Comparison of ENCODE assay signal across 19 cellular contexts in genomic region chr7:64498270-64498669, GRCh38.
DNase-seq lines count a peak whose midpoint lies in the region; ATAC-seq and TF ChIP-seq lines count a peak whose summit lies in the region.
"Had no signal": no experiment of that assay in that cellular context is flagged by ENCODE, and none has a peak within 500 bp of the region (broad histone marks: within the 10 kb centered on the region; RNA-seq: fewer than 3 reads in every experiment).

No MANE protein-coding gene starts in this region.

- H3K4me1 ChIP-seq in PC-3 (ENCODE audit: insufficient read depth, low read length) (no peaks in the 10 kb centered on the region), prostate gland (replicated peaks) (no peaks in the 10 kb centered on the region)
- no peaks in the 10 kb centered on the region for H3K4me1 ChIP-seq in naive thymus-derived CD4-positive, alpha-beta T cell (ENCODE audit: control insufficient read depth in 2 of 2, insufficient read depth in 2 of 2, low read length in 2 of 2)
- H3K4me1 ChIP-seq: BE2C, BLaER1, Caco-2 had no signal

- H3K9me2 ChIP-seq in PC-3 (replicated peaks; ENCODE audit: low read length), result no peaks in the 10 kb centered on the region

- no peaks in the 10 kb centered on the region for H3K36me3 ChIP-seq in PC-3 (ENCODE audit: low read depth, low read length)
- no peaks in the 10 kb centered on the region for H3K36me3 ChIP-seq in prostate gland
- H3K36me3 ChIP-seq in naive thymus-derived CD4-positive, alpha-beta T cell (ENCODE audit: control insufficient read depth in 2 of 3, insufficient read depth in 3 of 3, low read length in 3 of 3), result no peaks in the 10 kb centered on the region
- H3K36me3 ChIP-seq: BE2C had no signal

- WGBS in prostate gland, result 39% methylated on average over 1 of the region's 1 CpG

- H3K4me1 Mint-ChIP-seq in MCF 10A (ENCODE audit: insufficient read depth, unreplicated experiment), result no peaks in the 10 kb centered on the region
- H3K4me1 Mint-ChIP-seq in naive thymus-derived CD4-positive, alpha-beta T cell, result no peaks in the 10 kb centered on the region

- H3F3A ChIP-seq in PC-3 (ENCODE audit: low read length, unreplicated experiment), result no peaks in the 10 kb centered on the region

- H3K4me3 ChIP-seq in LNCaP clone FGC (ENCODE audit: low read depth, low read length) (no peak overlapping the region), PC-3 (ENCODE audit: low read length) (no peak overlapping the region), prostate gland (no peak overlapping the region)
- no peak overlapping the region for H3K4me3 ChIP-seq in naive thymus-derived CD4-positive, alpha-beta T cell (ENCODE audit: low read length)
- H3K4me3 ChIP-seq: BLaER1 had no signal

- H3K4me3 Mint-ChIP-seq in MCF 10A (ENCODE audit: unreplicated experiment), result no peak overlapping the region
- no peak overlapping the region for H3K4me3 Mint-ChIP-seq in naive thymus-derived CD4-positive, alpha-beta T cell
- H3K4me3 Mint-ChIP-seq: CD4-positive, alpha-beta T cell; CD8-positive, alpha-beta T cell had no signal

- H3K4me2 ChIP-seq in PC-3 (ENCODE audit: low read length), result no peak overlapping the region
- H3K4me2 ChIP-seq: BLaER1 had no signal

- H3K9me3 ChIP-seq in PC-3 (ENCODE audit: low read length) (peaks cover 6% of the 10 kb centered on the region; the same call in 1 of the 2 replicates), prostate gland (no peaks in the 10 kb centered on the region)
- peaks cover 0 to 57% (median 14%) of the 10 kb centered on the region in 3 experiments for H3K9me3 ChIP-seq in naive thymus-derived CD4-positive, alpha-beta T cell (ENCODE audit: control insufficient read depth in 2 of 3, low read length in 3 of 3)
- H3K9me3 ChIP-seq: BE2C had no signal

- no peak overlapping the region for H3K27ac Mint-ChIP-seq in MCF 10A (ENCODE audit: low read depth, unreplicated experiment)
- no peak overlapping the region for H3K27ac Mint-ChIP-seq in naive thymus-derived CD4-positive, alpha-beta T cell
- H3K27ac Mint-ChIP-seq: CD4-positive, alpha-beta T cell; CD8-positive, alpha-beta T cell had no signal

- in situ Hi-C loops in T47D (cut with HindIII; ENCODE audit: low pct_unique_long_range_greater_than_20kb, low sequenced_read_pairs), result no loop called here

- DNase-seq in T47D (ENCODE audit: low read depth in 1 of 2, low spot score in 1 of 2), result peak; percentile 25 to 94
- no peak for DNase-seq in MCF 10A (ENCODE audit: unreplicated experiment)
- peak; percentile 99 for DNase-seq in LNCaP clone FGC (ENCODE audit: low read depth)
- no peak for DNase-seq in PC-3
- DNase-seq in prostate gland (ENCODE audit: low spot score), result peak; percentile 35
- DNase-seq in naive thymus-derived CD4-positive, alpha-beta T cell, result no peak
- DNase-seq in activated CD4-positive, alpha-beta T cell treated with anti-CD3 and anti-CD28 coated beads, Interleukin-2, amount 50 U/mL, for 1 hour, result no peak
- DNase-seq: 8988T; ACHN; BE2C; C1 segment of cervical spinal cord; Caco-2; Calu3; CD4-positive, alpha-beta T cell; CD8-positive, alpha-beta T cell; DMS79 treated with DMSO at 0.1 percent for 48 hours; GF-D8 had no signal

- peaks cover 6% of the 10 kb centered on the region for H3K36me3 Mint-ChIP-seq in MCF 10A (ENCODE audit: insufficient read depth, unreplicated experiment)
- H3K36me3 Mint-ChIP-seq in naive thymus-derived CD4-positive, alpha-beta T cell, result peaks cover 0 to 21% (median 5%) of the 10 kb centered on the region in 5 donors

- H4K20me1 ChIP-seq in PC-3 (ENCODE audit: low read length), result no peaks in the 10 kb centered on the region
- H4K20me1 ChIP-seq: BLaER1 had no signal

- POLR2A ChIA-PET in MCF 10A (lab: Yijun Ruan, JAX), result no interaction called here
- POLR2A ChIA-PET in PC-3 (lab: Charles Lee; ENCODE audit: unreplicated experiment), result no interaction called here
- POLR2A ChIA-PET in naive thymus-derived CD4-positive, alpha-beta T cell (lab: Charles Lee), result no interaction called here

- H2AFZ ChIP-seq in PC-3 (ENCODE audit: low read length), result no peak overlapping the region

- no peak overlapping the region for H3K9ac ChIP-seq in PC-3 (ENCODE audit: low read length)
- H3K9ac ChIP-seq: BLaER1 had no signal

- H3K79me2 ChIP-seq in PC-3 (ENCODE audit: low read length), result no peaks in the 10 kb centered on the region

- intact Hi-C loops in MCF 10A (cut with micrococcal nuclease), result no loop called here
- intact Hi-C loops in PC-3 (cut with micrococcal nuclease), result loop anchor here (10.0 kb wide), 1 partner anchor 53 kb away; no protein-coding TSS in a partner anchor
- intact Hi-C loops in prostate gland (cut with DNase I), result no loop called here
- intact Hi-C loops in naive thymus-derived CD4-positive, alpha-beta T cell (cut with micrococcal nuclease), result no loop called here

- ATAC-seq in PC-3, result peak; percentile 35
- ATAC-seq in naive thymus-derived CD4-positive, alpha-beta T cell, result no peak
- ATAC-seq in GM21717 (IDR thresholded peaks at IDR 0.05; ENCODE audit: unreplicated experiment), result no peak
- ATAC-seq: CD8-positive, alpha-beta T cell had no signal

- H3K27me3 Mint-ChIP-seq in MCF 10A (ENCODE audit: insufficient read depth, unreplicated experiment), result no peaks in the 10 kb centered on the region
- H3K27me3 Mint-ChIP-seq in naive thymus-derived CD4-positive, alpha-beta T cell, result no peaks in the 10 kb centered on the region
- H3K27me3 Mint-ChIP-seq: CD4-positive, alpha-beta T cell had no signal

- TF ChIP-seq POLR2A in prostate gland (IDR thresholded peaks at IDR 0.05), result no peak

- CTCF ChIA-PET in MCF 10A (lab: Yijun Ruan, JAX) (no interaction called here), PC-3 (lab: Charles Lee) (no interaction called here)
- CTCF ChIA-PET in naive thymus-derived CD4-positive, alpha-beta T cell (lab: Charles Lee), result no interaction called here

- H3K27me3 ChIP-seq in PC-3 (ENCODE audit: low read length) (no peaks in the 10 kb centered on the region), prostate gland (replicated peaks; ENCODE audit: insufficient read depth) (no peaks in the 10 kb centered on the region)
- H3K27me3 ChIP-seq in naive thymus-derived CD4-positive, alpha-beta T cell (ENCODE audit: control insufficient read depth in 2 of 2, insufficient read depth in 2 of 2, low read length in 2 of 2), result no peaks in the 10 kb centered on the region
- H3K27me3 ChIP-seq: BE2C, BLaER1 had no signal

- BruUV-seq in MCF 10A (replicated peaks; lab: Mats Ljungman, UMichigan) (no TSS peak), PC-3 (replicated peaks; lab: Mats Ljungman, UMichigan) (no TSS peak)

- peaks cover 8% of the 10 kb centered on the region for H3K9me3 Mint-ChIP-seq in MCF 10A (ENCODE audit: unreplicated experiment)
- H3K9me3 Mint-ChIP-seq in naive thymus-derived CD4-positive, alpha-beta T cell, result peaks cover 10 to 85% (median 43%) of the 10 kb centered on the region in 11 donors

- TF ChIP-seq CTCF in MCF 10A (IDR thresholded peaks at IDR 0.05; ENCODE audit: unreplicated experiment) (no peak), LNCaP clone FGC (IDR thresholded peaks at IDR 0.05; ENCODE audit: control insufficient read depth, extremely low read depth, insufficient read depth) (no peak), PC-3 (conservative IDR thresholded peaks at IDR 0.05; ENCODE audit: low read depth, low read length) (no peak), prostate gland (IDR thresholded peaks at IDR 0.05) (no peak)

- no peak overlapping the region for H3K27ac ChIP-seq in PC-3 (ENCODE audit: low read length)
- no peak overlapping the region for H3K27ac ChIP-seq in prostate gland
- H3K27ac ChIP-seq in naive thymus-derived CD4-positive, alpha-beta T cell (ENCODE audit: low read depth, low read length), result no peak overlapping the region
- H3K27ac ChIP-seq: BLaER1 had no signal

Comparison
In these comparisons a context has a peak if more than half of its experiments do, and no peak if none do; other contexts are left out.
1. DNase-seq: peak in T47D (2 of 2), LNCaP clone FGC (single experiment) and prostate gland (single experiment); none in MCF 10A (single experiment), PC-3 (single experiment), naive thymus-derived CD4-positive, alpha-beta T cell (0 of 9) and activated CD4-positive, alpha-beta T cell treated with anti-CD3 and anti-CD28 coated beads, Interleukin-2, amount 50 U/mL, for 1 hour (single experiment).